12 cellular contexts compared by ENCODE assay signal in the genomic region with DNA sequence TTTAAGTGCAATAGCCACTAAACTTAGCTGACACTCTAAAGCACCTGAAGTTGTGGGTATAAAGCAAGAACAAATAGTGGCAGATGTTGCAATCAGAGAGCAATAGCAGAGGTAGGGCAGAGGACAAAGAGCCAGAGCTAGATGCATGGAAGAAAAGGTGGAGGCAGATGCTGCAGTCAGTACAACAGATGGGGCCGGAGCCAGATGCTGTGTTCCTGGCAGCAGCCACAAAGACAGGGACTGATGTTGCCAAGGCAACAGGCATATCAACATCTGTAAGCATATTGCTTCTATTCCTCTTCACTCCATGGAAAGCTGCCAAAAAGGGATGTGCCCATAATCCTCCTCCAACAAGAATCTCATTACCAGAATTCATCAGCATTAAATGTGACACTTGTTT.
A peak's percentile ranks its signal among the peaks of the same experiment; 100 is the strongest.
DNase-seq lines count a peak whose midpoint lies in the region; ATAC-seq, FAIRE-seq and TF ChIP-seq lines count a peak whose summit lies in the region.
"Had no signal": no experiment of that assay in that cellular context is flagged by ENCODE, and none has a peak within 500 bp of the region (broad histone marks: within the 10 kb centered on the region; RNA-seq: fewer than 3 reads in every experiment).

No MANE protein-coding gene starts in this region.

- no peaks in the 10 kb centered on the region for H3K36me3 Mint-ChIP-seq in activated CD8-positive, alpha-beta T cell treated with anti-CD3 and anti-CD28 coated beads, Interleukin-2, amount 10 ng/mL, durations not matched to agents 7 days and 5 days (ENCODE audit: low read depth)

- peak; percentile 72 for DNase-seq in DMS79 treated with DMSO at 0.1 percent for 48 hours (lab: John Stamatoyannopoulos, UW)
- DNase-seq in NCI-H2171 treated with DMSO at 0.1 percent for 48 hours (lab: John Stamatoyannopoulos, UW) = peak; percentile 100
- peak; percentile 14 for DNase-seq in amniotic epithelial cell (ENCODE audit: low read depth)
- DNase-seq in HepG2 (ENCODE audit: low spot score) = no peak
- DNase-seq in SKM-1 (lab: John Stamatoyannopoulos, UW; ENCODE audit: unreplicated experiment) = no peak
- DNase-seq in activated CD8-positive, alpha-beta T cell treated with anti-CD3 and anti-CD28 coated beads, Interleukin-2, amount 10 ng/mL, durations not matched to agents 7 days and 5 days = no peak
- DNase-seq in suprapubic skin (ENCODE audit: low spot score in 2 of 2) = no peak
- DNase-seq in T-helper 9 cell = no peak
- DNase-seq: activated CD8-positive, alpha-beta memory T cell treated with anti-CD3 and anti-CD28 coated beads, Interleukin-2, amount 50 U/mL, for 4 hours; CD4-positive, alpha-beta T cell; esophagus squamous epithelium; sigmoid colon had no signal

- H3K4me1 ChIP-seq in HepG2 (ENCODE audit: insufficient read depth, low read length) (no peaks in the 10 kb centered on the region), suprapubic skin (no peaks in the 10 kb centered on the region)

- 13% methylated on average over 1 of the region's 1 CpG for WGBS in HepG2 (ENCODE audit: low lambda C conversion rate)
- WGBS in suprapubic skin = 32% methylated on average over 1 of the region's 1 CpG

- H2AFZ ChIP-seq in HepG2 (ENCODE audit: low read length) = no peak overlapping the region

- no peak for FAIRE-seq in HepG2 (lab: Jason Lieb, UNC)

- H4K20me1 ChIP-seq in HepG2 (ENCODE audit: insufficient read depth, low read length) = no peaks in the 10 kb centered on the region

- H3K9me3 Mint-ChIP-seq in activated CD8-positive, alpha-beta T cell treated with anti-CD3 and anti-CD28 coated beads, Interleukin-2, amount 10 ng/mL, durations not matched to agents 7 days and 5 days (ENCODE audit: insufficient read depth) = no peaks in the 10 kb centered on the region
- H3K9me3 Mint-ChIP-seq: CD4-positive, alpha-beta T cell had no signal

- no peaks in the 10 kb centered on the region for H3K36me3 ChIP-seq in HepG2 (replicated peaks in 1 of 2; ENCODE audit: control insufficient read depth in 1 of 2, insufficient read depth in 2 of 2, low read length in 2 of 2)
- no peaks in the 10 kb centered on the region for H3K36me3 ChIP-seq in suprapubic skin
- H3K36me3 ChIP-seq: esophagus squamous epithelium, sigmoid colon had no signal

- TF ChIP-seq RAD21 in HepG2 (CRISPR knock-in tag; IDR thresholded peaks at IDR 0.05) = no peak

- H3K4me2 ChIP-seq in HepG2 (ENCODE audit: low read depth, low read length) = no peak overlapping the region

- CTCF ChIA-PET in HepG2 (lab: Yijun Ruan, JAX; ENCODE audit: low intra/inter-chr PET ratio, low total read pairs) = no interaction called here
- CTCF ChIA-PET in activated CD8-positive, alpha-beta T cell treated with anti-CD3 and anti-CD28 coated beads, Interleukin-2, amount 10 ng/mL, durations not matched to agents 7 days and 5 days (lab: Charles Lee) = no interaction called here

- H3K79me2 ChIP-seq in HepG2 (ENCODE audit: insufficient read depth, low read length) = no peaks in the 10 kb centered on the region

- BruUV-seq in HepG2 (replicated peaks; lab: Mats Ljungman, UMichigan) = no TSS peak

- no peak overlapping the region for H3K27ac Mint-ChIP-seq in activated CD8-positive, alpha-beta T cell treated with anti-CD3 and anti-CD28 coated beads, Interleukin-2, amount 10 ng/mL, durations not matched to agents 7 days and 5 days
- H3K27ac Mint-ChIP-seq: CD4-positive, alpha-beta T cell had no signal

- intact Hi-C loops in HepG2 (cut with micrococcal nuclease; ENCODE audit: unreplicated experiment) = no loop called here

- TF ChIP-seq POLR2A in HepG2 (IDR thresholded peaks at IDR 0.05; ENCODE audit: insufficient read depth in 1 of 2, low read depth in 2 of 2, low read length in 2 of 2) (no peak), suprapubic skin (IDR thresholded peaks at IDR 0.05) (no peak)

- H3K4me3 ChIP-seq in HepG2 (replicated peaks in 1 of 3; ENCODE audit: insufficient read depth in 1 of 3, low read depth in 2 of 3, low read length in 3 of 3) (no peak overlapping the region), suprapubic skin (no peak overlapping the region)
- H3K4me3 ChIP-seq: esophagus squamous epithelium, sigmoid colon had no signal

- H3K4me3 Mint-ChIP-seq in activated CD8-positive, alpha-beta T cell treated with anti-CD3 and anti-CD28 coated beads, Interleukin-2, amount 10 ng/mL, durations not matched to agents 7 days and 5 days = no peak overlapping the region
- H3K4me3 Mint-ChIP-seq: CD4-positive, alpha-beta T cell had no signal

- H3K27me3 Mint-ChIP-seq in activated CD8-positive, alpha-beta T cell treated with anti-CD3 and anti-CD28 coated beads, Interleukin-2, amount 10 ng/mL, durations not matched to agents 7 days and 5 days (ENCODE audit: low read depth) = no peaks in the 10 kb centered on the region
- H3K27me3 Mint-ChIP-seq: CD4-positive, alpha-beta T cell had no signal

- no peaks in the 10 kb centered on the region for H3K4me1 Mint-ChIP-seq in activated CD8-positive, alpha-beta T cell treated with anti-CD3 and anti-CD28 coated beads, Interleukin-2, amount 10 ng/mL, durations not matched to agents 7 days and 5 days (ENCODE audit: low read depth)

- H3K9ac ChIP-seq in HepG2 (ENCODE audit: insufficient read depth, low read depth, low read length) = no peak overlapping the region

- ATAC-seq in HepG2 = no peak
- no peak for ATAC-seq in activated CD8-positive, alpha-beta T cell treated with anti-CD3 and anti-CD28 coated beads, Interleukin-2, amount 10 ng/mL, durations not matched to agents 7 days and 5 days

- in situ Hi-C loops in HepG2 (cut with HindIII; ENCODE audit: extremely low pct_ligation_motif_present, low pct_unique_long_range_greater_than_20kb) = no loop called here

- H3K27ac ChIP-seq in HepG2 (ENCODE audit: extremely low read length, insufficient read depth, low read length) (no peak overlapping the region), suprapubic skin (no peak overlapping the region)
- H3K27ac ChIP-seq: esophagus squamous epithelium, sigmoid colon had no signal

- TF ChIP-seq EP300 in HepG2 (IDR thresholded peaks at IDR 0.05; ENCODE audit: low read depth in 2 of 2, low read length in 2 of 2) (no peak), HepG2 (CRISPR knock-in tag; IDR thresholded peaks at IDR 0.05; ENCODE audit: borderline replicate concordance) (no peak), suprapubic skin (IDR thresholded peaks at IDR 0.05) (no peak)

- H3K27me3 ChIP-seq in HepG2 (ENCODE audit: control insufficient read depth in 1 of 2, insufficient read depth in 2 of 2, low read length in 2 of 2) = no peaks in the 10 kb centered on the region
- H3K27me3 ChIP-seq in suprapubic skin = no peaks in the 10 kb centered on the region
- H3K27me3 ChIP-seq: esophagus squamous epithelium, sigmoid colon had no signal

- TF ChIP-seq CTCF in HepG2 (CRISPR knock-in tag; IDR thresholded peaks at IDR 0.05) (no peak), suprapubic skin (IDR thresholded peaks at IDR 0.05) (no peak)

- POLR2A ChIA-PET in HepG2 (lab: Yijun Ruan, JAX) = no interaction called here
- POLR2A ChIA-PET in activated CD8-positive, alpha-beta T cell treated with anti-CD3 and anti-CD28 coated beads, Interleukin-2, amount 10 ng/mL, durations not matched to agents 7 days and 5 days (lab: Charles Lee) = no interaction called here

- H3K9me3 ChIP-seq in HepG2 (ENCODE audit: low read length) = no peaks in the 10 kb centered on the region
- no peaks in the 10 kb centered on the region for H3K9me3 ChIP-seq in suprapubic skin
- H3K9me3 ChIP-seq: esophagus squamous epithelium, sigmoid colon had no signal

TF ChIP-seq in HepG2, 621 proteins besides CTCF, POLR2A, EP300 and RAD21:
- TF ChIP-seq CEBPB (IDR thresholded peaks at IDR 0.05; ENCODE audit: borderline replicate concordance, low read depth, low read length) (peak; percentile 28; the same call in 1 of the 2 replicates), FOXA3 (CRISPR knock-in tag; IDR thresholded peaks at IDR 0.05) (no peak)
- TF ChIP-seq, protein P1, sequence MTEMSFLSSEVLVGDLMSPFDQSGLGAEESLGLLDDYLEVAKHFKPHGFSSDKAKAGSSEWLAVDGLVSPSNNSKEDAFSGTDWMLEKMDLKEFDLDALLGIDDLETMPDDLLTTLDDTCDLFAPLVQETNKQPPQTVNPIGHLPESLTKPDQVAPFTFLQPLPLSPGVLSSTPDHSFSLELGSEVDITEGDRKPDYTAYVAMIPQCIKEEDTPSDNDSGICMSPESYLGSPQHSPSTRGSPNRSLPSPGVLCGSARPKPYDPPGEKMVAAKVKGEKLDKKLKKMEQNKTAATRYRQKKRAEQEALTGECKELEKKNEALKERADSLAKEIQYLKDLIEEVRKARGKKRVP (CRISPR knock-in tag; IDR thresholded peaks at IDR 0.05) = peak in 1 of 2 experiments; percentile 59; a peak in 2 of 4 replicates
TF ChIP-seq in HepG2: peak in this region for 2.

Comparison
In these comparisons a context has a peak if more than half of its experiments do, and no peak if none do; other contexts are left out.
1. DNase-seq: peak in DMS79 treated with DMSO at 0.1 percent for 48 hours (single experiment), NCI-H2171 treated with DMSO at 0.1 percent for 48 hours (single experiment) and amniotic epithelial cell (single experiment); none in HepG2 (single experiment), SKM-1 (single experiment), activated CD8-positive, alpha-beta T cell treated with anti-CD3 and anti-CD28 coated beads, Interleukin-2, amount 10 ng/mL, durations not matched to agents 7 days and 5 days (single experiment), suprapubic skin (0 of 2) and T-helper 9 cell (single experiment).